In the genomic region with DNA sequence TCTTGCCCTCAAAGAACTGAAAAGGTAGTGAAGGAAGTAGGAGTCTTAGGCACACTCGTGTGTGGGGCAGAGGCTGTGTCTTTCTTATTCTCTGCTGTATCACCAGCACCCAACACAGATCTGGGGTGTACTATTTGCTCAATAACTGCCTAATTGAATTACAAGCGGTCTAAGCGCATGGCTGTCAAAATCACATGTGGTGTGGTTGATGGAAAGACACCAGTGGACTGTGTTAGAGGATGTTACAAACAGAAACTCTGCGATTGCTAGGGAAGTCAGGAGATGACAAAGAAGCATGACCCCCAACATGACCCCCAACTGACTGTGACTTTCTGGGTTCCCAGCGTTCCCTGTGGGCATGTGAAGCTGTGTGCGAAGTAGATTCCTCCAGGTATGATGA, we compare ENCODE assay signal across 15 cellular contexts. TPM values are rescaled to one million over a fixed set of nuclear protein-coding genes. Genes with fewer than 3 reads are reported as not detected.
A peak's percentile ranks its signal among the peaks of the same experiment; 100 is the strongest.
DNase-seq lines count a peak whose midpoint lies in the region; ATAC-seq lines count a peak whose summit lies in the region.
"Had no signal": no experiment of that assay in that cellular context is flagged by ENCODE, and none has a peak within 500 bp of the region (broad histone marks: within the 10 kb centered on the region; RNA-seq: fewer than 3 reads in every experiment).

No MANE protein-coding gene starts in this region.

- H3K4me3 Mint-ChIP-seq in activated T-cell treated with anti-CD3 and anti-CD28 coated beads, Interleukin-2, amount 50 U/mL, for 24 hours = no peak overlapping the region
- no peak overlapping the region for H3K4me3 Mint-ChIP-seq in activated T-cell treated with anti-CD3 and anti-CD28 coated beads, Interleukin-2, amount 50 U/mL, for 72 hours
- H3K4me3 Mint-ChIP-seq in naive thymus-derived CD4-positive, alpha-beta T cell = no peak overlapping the region
- H3K4me3 Mint-ChIP-seq: CD4-positive, alpha-beta memory T cell; GM23338 had no signal

- no peaks in the 10 kb centered on the region for H3K9me3 Mint-ChIP-seq in activated T-cell treated with anti-CD3 and anti-CD28 coated beads, Interleukin-2, amount 50 U/mL, for 24 hours
- H3K9me3 Mint-ChIP-seq in activated T-cell treated with anti-CD3 and anti-CD28 coated beads, Interleukin-2, amount 50 U/mL, for 72 hours = peaks cover 0 to 2% of the 10 kb centered on the region in 2 donors
- H3K9me3 Mint-ChIP-seq in naive thymus-derived CD4-positive, alpha-beta T cell = no peaks in the 10 kb centered on the region
- H3K9me3 Mint-ChIP-seq: CD4-positive, alpha-beta memory T cell; GM23338 had no signal

- POLR2A ChIA-PET in naive thymus-derived CD4-positive, alpha-beta T cell (lab: Charles Lee) = no interaction called here

- no peak for ATAC-seq in activated T-cell treated with anti-CD3 and anti-CD28 coated beads, Interleukin-2, amount 50 U/mL, for 72 hours (replicated peaks in 1 of 2)
- peak; percentile 49 for ATAC-seq in naive thymus-derived CD4-positive, alpha-beta T cell
- ATAC-seq in GM18520 (IDR thresholded peaks at IDR 0.05; ENCODE audit: unreplicated experiment) = no peak
- ATAC-seq: GM12878, GM23338 had no signal

- H3K27ac ChIP-seq in naive thymus-derived CD4-positive, alpha-beta T cell (ENCODE audit: low read depth, low read length) = no peak overlapping the region
- H3K27ac ChIP-seq: BLaER1 had no signal

- peaks cover 95% of the 10 kb centered on the region for H3K36me3 Mint-ChIP-seq in activated T-cell treated with anti-CD3 and anti-CD28 coated beads, Interleukin-2, amount 50 U/mL, for 24 hours (ENCODE audit: low read depth)
- peaks cover 16 to 44% of the 10 kb centered on the region in 2 donors for H3K36me3 Mint-ChIP-seq in activated T-cell treated with anti-CD3 and anti-CD28 coated beads, Interleukin-2, amount 50 U/mL, for 72 hours (ENCODE audit: insufficient read depth in 2 of 2)
- peaks cover 16 to 82% (median 53%) of the 10 kb centered on the region in 5 donors for H3K36me3 Mint-ChIP-seq in naive thymus-derived CD4-positive, alpha-beta T cell

- intact Hi-C loops in naive thymus-derived CD4-positive, alpha-beta T cell (cut with micrococcal nuclease) = no loop called here

- H3K4me1 ChIP-seq in naive thymus-derived CD4-positive, alpha-beta T cell (ENCODE audit: control insufficient read depth in 2 of 2, insufficient read depth in 2 of 2, low read length in 2 of 2) = peaks cover 0 to 18% of the 10 kb centered on the region in 2 donors

- DNase-seq in activated T-cell treated with anti-CD3 and anti-CD28 coated beads, Interleukin-2, amount 50 U/mL, for 24 hours = no peak
- no peak for DNase-seq in activated T-cell treated with anti-CD3 and anti-CD28 coated beads, Interleukin-2, amount 50 U/mL, for 72 hours
- DNase-seq in SK-N-DZ (ENCODE audit: low spot score) (peak; percentile 17), mesenteric fat pad (ENCODE audit: low spot score) (no peak), SW 1271 (lab: John Stamatoyannopoulos, UW) (no peak)
- DNase-seq in naive thymus-derived CD4-positive, alpha-beta T cell = no peak
- DNase-seq: 8988T; AML-193; CD4-positive, alpha-beta memory T cell; DMS79; H7 had no signal

- H3K27me3 ChIP-seq in naive thymus-derived CD4-positive, alpha-beta T cell (ENCODE audit: control insufficient read depth in 2 of 2, insufficient read depth in 2 of 2, low read length in 2 of 2) = no peaks in the 10 kb centered on the region
- H3K27me3 ChIP-seq: BLaER1 had no signal

- H3K27ac Mint-ChIP-seq in activated T-cell treated with anti-CD3 and anti-CD28 coated beads, Interleukin-2, amount 50 U/mL, for 24 hours = peak overlapping the region; percentile 12
- no peak overlapping the region for H3K27ac Mint-ChIP-seq in activated T-cell treated with anti-CD3 and anti-CD28 coated beads, Interleukin-2, amount 50 U/mL, for 72 hours
- no peak overlapping the region for H3K27ac Mint-ChIP-seq in naive thymus-derived CD4-positive, alpha-beta T cell

- H3K36me3 ChIP-seq in naive thymus-derived CD4-positive, alpha-beta T cell (ENCODE audit: control insufficient read depth in 2 of 3, insufficient read depth in 3 of 3, low read length in 3 of 3) = peaks cover 2 to 81% (median 12%) of the 10 kb centered on the region in 3 experiments

- CTCF ChIA-PET in naive thymus-derived CD4-positive, alpha-beta T cell (lab: Charles Lee) = no interaction called here

- peaks cover 44% of the 10 kb centered on the region for H3K4me1 Mint-ChIP-seq in activated T-cell treated with anti-CD3 and anti-CD28 coated beads, Interleukin-2, amount 50 U/mL, for 24 hours (ENCODE audit: low read depth)
- H3K4me1 Mint-ChIP-seq in activated T-cell treated with anti-CD3 and anti-CD28 coated beads, Interleukin-2, amount 50 U/mL, for 72 hours (ENCODE audit: low read depth) = peaks cover 48% of the 10 kb centered on the region
- peaks cover 0 to 37% (median 8%) of the 10 kb centered on the region in 7 donors for H3K4me1 Mint-ChIP-seq in naive thymus-derived CD4-positive, alpha-beta T cell

- no peaks in the 10 kb centered on the region for H3K9me3 ChIP-seq in naive thymus-derived CD4-positive, alpha-beta T cell (ENCODE audit: control insufficient read depth in 2 of 3, low read length in 3 of 3)
- H3K9me3 ChIP-seq: BLaER1 had no signal

- H3K27me3 Mint-ChIP-seq in activated T-cell treated with anti-CD3 and anti-CD28 coated beads, Interleukin-2, amount 50 U/mL, for 24 hours = no peaks in the 10 kb centered on the region
- H3K27me3 Mint-ChIP-seq in activated T-cell treated with anti-CD3 and anti-CD28 coated beads, Interleukin-2, amount 50 U/mL, for 72 hours (ENCODE audit: low read depth) = no peaks in the 10 kb centered on the region
- no peaks in the 10 kb centered on the region for H3K27me3 Mint-ChIP-seq in naive thymus-derived CD4-positive, alpha-beta T cell
- H3K27me3 Mint-ChIP-seq: CD4-positive, alpha-beta memory T cell had no signal

- no peak overlapping the region for H3K4me3 ChIP-seq in naive thymus-derived CD4-positive, alpha-beta T cell (ENCODE audit: low read length)
- H3K4me3 ChIP-seq: BLaER1, GM12878, GM23338 had no signal

RNA-seq across cellular contexts. Expression of a gene that starts 32.0 kb away (rescaled TPM):
- total RNA-seq in activated T-cell treated with anti-CD3 and anti-CD28 coated beads, Interleukin-2, amount 50 U/mL, for 72 hours = 10 to 100 TPM; 29.7 to 38.2 TPM
- polyA plus RNA-seq in SK-N-DZ (2014; cell fraction: cytosol; rRNA removed) = 31.4 and 37.8 TPM in 2 replicates
- polyA plus RNA-seq in SK-N-DZ (2014; cell fraction: nucleus; rRNA removed) = 30.9 and 35.2 TPM in 2 replicates
- total RNA-seq in naive thymus-derived CD4-positive, alpha-beta T cell = 10 to 100 TPM; 27.0 to 80.3 (median 39.8) TPM
- polyA plus RNA-seq in naive thymus-derived CD4-positive, alpha-beta T cell = 10 to 100 TPM; 12.0 to 15.8 TPM
- 48.0 TPM for total RNA-seq in mesenteric fat pad
